ENCODE assay signal across 8 cellular contexts in genomic region chr1:234961468-234962339, GRCh38.
A peak's percentile ranks its signal among the peaks of the same experiment; 100 is the strongest.
DNase-seq lines count a peak whose midpoint lies in the region; ATAC-seq and TF ChIP-seq lines count a peak whose summit lies in the region.

No MANE protein-coding gene starts in this region.

- no peak for TF ChIP-seq CTCF in adrenal gland (IDR thresholded peaks at IDR 0.05)
- TF ChIP-seq CTCF in thoracic aorta (IDR thresholded peaks at IDR 0.05) = no peak

- peak; percentile 22 for DNase-seq in activated CD4-positive, CD25-positive, alpha-beta regulatory T cell treated with anti-CD3 and anti-CD28 coated beads, Interleukin-2, amount 50 U/mL, for 72 hours
- no peak for DNase-seq in activated CD4-positive, CD25-positive, alpha-beta regulatory T cell (lab: John Stamatoyannopoulos, UW)
- DNase-seq in KBM-7 (peak; percentile 91), adrenal gland (peak in 5 of 7 donors; percentile 52 to 72 (median 59)), left kidney (ENCODE audit: low read depth, low spot score) (peak; percentile 97), thoracic aorta (ENCODE audit: low spot score) (no peak)
- DNase-seq in stimulated activated CD4-positive, alpha-beta T cell treated with anti-CD3 and anti-CD28 coated beads, Interleukin-2, amount 100 ng/mL, for 24 hours = no peak

- no peaks in the 10 kb centered on the region for H3K36me3 ChIP-seq in adrenal gland (replicated peaks in 1 of 2)
- no peaks in the 10 kb centered on the region for H3K36me3 ChIP-seq in thoracic aorta

- 37 to 44% (median 41%) methylated on average over 8 to 9 of the region's 9 CpGs for WGBS in adrenal gland, 4 donors

- peak in 1 of 2 donors; percentile 31 for TF ChIP-seq POLR2A in adrenal gland (IDR thresholded peaks at IDR 0.05)

- no peaks in the 10 kb centered on the region for H3K9me3 ChIP-seq in adrenal gland (replicated peaks in 1 of 3)
- no peaks in the 10 kb centered on the region for H3K9me3 ChIP-seq in thoracic aorta

- no peak overlapping the region for H3K4me3 ChIP-seq in adrenal gland
- peak overlapping the region; percentile 47 for H3K4me3 ChIP-seq in thoracic aorta

- in situ Hi-C loops in KBM-7 (cut with MboI; ENCODE audit: low pct_unique_long_range_greater_than_20kb, low sequenced_read_pairs) = loop anchor here (25.0 kb wide), 2 partner anchors 224 to 349 kb away; partner anchors contain the start of gene IRF2BP2

- peak overlapping the region; percentile 15 to 92 (median 72) for H3K27ac ChIP-seq in adrenal gland
- peak overlapping the region; percentile 87 to 90 for H3K27ac ChIP-seq in thoracic aorta

- H3K27me3 ChIP-seq in adrenal gland (no peaks in the 10 kb centered on the region), thoracic aorta (replicated peaks; ENCODE audit: insufficient read depth) (no peaks in the 10 kb centered on the region)

- H3K4me1 ChIP-seq in adrenal gland (replicated peaks in 1 of 2) = peaks cover 39 to 76% of the 10 kb centered on the region in 2 donors
- peaks cover 46 to 66% of the 10 kb centered on the region in 2 donors for H3K4me1 ChIP-seq in thoracic aorta (ENCODE audit: control insufficient read depth in 1 of 2, low read depth in 2 of 2)

- ATAC-seq in thoracic aorta (ENCODE audit: insufficient number of reproducible peaks, low FRiP score, low read depth) (no peak), HG02610 (IDR thresholded peaks at IDR 0.05; ENCODE audit: unreplicated experiment) (no peak)

- intact Hi-C loops in adrenal gland (cut with DNase I) = no loop called here

Comparison
In these comparisons a context has a peak if more than half of its experiments do, and no peak if none do; other contexts are left out.
1. DNase-seq: peak in activated CD4-positive, CD25-positive, alpha-beta regulatory T cell treated with anti-CD3 and anti-CD28 coated beads, Interleukin-2, amount 50 U/mL, for 72 hours (single experiment), KBM-7 (single experiment), adrenal gland (5 of 7) and left kidney (single experiment); none in activated CD4-positive, CD25-positive, alpha-beta regulatory T cell (0 of 4), thoracic aorta (single experiment) and stimulated activated CD4-positive, alpha-beta T cell treated with anti-CD3 and anti-CD28 coated beads, Interleukin-2, amount 100 ng/mL, for 24 hours (0 of 2).